In genomic region chr6:144190593-144190992, GRCh38 we compare ENCODE assay signal across 11 cellular contexts. TPM values are rescaled to one million over a fixed set of nuclear protein-coding genes. Genes with fewer than 3 reads are reported as not detected.
DNase-seq lines count a peak whose midpoint lies in the region; FAIRE-seq lines count a peak whose summit lies in the region.
"Had no signal": no experiment of that assay in that cellular context is flagged by ENCODE, and none has a peak within 500 bp of the region (broad histone marks: within the 10 kb centered on the region; RNA-seq: fewer than 3 reads in every experiment).

No MANE protein-coding gene starts in this region.

- H4K20me1 ChIP-seq in Karpas-422 (ENCODE audit: insufficient read depth, low read depth, low read length) = no peaks in the 10 kb centered on the region

- H3K27ac ChIP-seq in epithelial cell of prostate (no peak overlapping the region), small intestine (ENCODE audit: low read depth in 1 of 2, low read length in 1 of 2) (peak overlapping the region in 1 of 2 donors; percentile 52), Karpas-422 (ENCODE audit: low read length) (no peak overlapping the region)
- H3K27ac ChIP-seq: KMS-11 had no signal

- DNase-seq in AG08395 (ENCODE audit: low spot score) = peak; percentile 30
- DNase-seq in LHCN-M2 (ENCODE audit: low read depth) = peak; percentile 99
- DNase-seq in epithelial cell of prostate (ENCODE audit: low read depth, low spot score) = peak; percentile 20
- DNase-seq in myocyte (ENCODE audit: low read depth) = peak; percentile 90
- no peak for DNase-seq in small intestine
- DNase-seq in activated T-helper 1 cell treated with anti-CD3 and anti-CD28 coated beads, Interleukin-12 subunit alpha, Interleukin-12 subunit beta, Interleukin-2, Interleukin-4 antibody, amounts not matched to agents 30 ng/mL and 10 ng/mL and 1 ng/mL, durations not matched to agents 14 hours and 24 hours and 36 hours (ENCODE audit: low spot score) = no peak
- DNase-seq in Karpas-422 = no peak
- DNase-seq in DMS114 treated with DMSO at 0.1 percent for 48 hours (lab: John Stamatoyannopoulos, UW; ENCODE audit: unreplicated experiment) = no peak
- DNase-seq: activated T-cell treated with anti-CD3 and anti-CD28 coated beads, Interleukin-2, amount 50 U/mL, for 24 hours had no signal

- H3K4me1 Mint-ChIP-seq in activated T-helper 1 cell treated with anti-CD3 and anti-CD28 coated beads, Interleukin-12 subunit alpha, Interleukin-12 subunit beta, Interleukin-2, Interleukin-4 antibody, amounts not matched to agents 30 ng/mL and 10 ng/mL and 1 ng/mL, durations not matched to agents 14 hours and 24 hours and 36 hours (ENCODE audit: low read depth) = peaks cover 12% of the 10 kb centered on the region
- H3K4me1 Mint-ChIP-seq: stimulated activated memory B cell treated with anti-CD40 and anti-IgM and Interleukin-4, amounts not matched to agents 10 μg/mL and 1 μg/mL and 100 μg/mL, for 72 hours had no signal

- no peaks in the 10 kb centered on the region for H3K79me2 ChIP-seq in Karpas-422 (ENCODE audit: low read length)

- no peak overlapping the region for H3K4me3 Mint-ChIP-seq in activated T-helper 1 cell treated with anti-CD3 and anti-CD28 coated beads, Interleukin-12 subunit alpha, Interleukin-12 subunit beta, Interleukin-2, Interleukin-4 antibody, amounts not matched to agents 30 ng/mL and 10 ng/mL and 1 ng/mL, durations not matched to agents 14 hours and 24 hours and 36 hours
- H3K4me3 Mint-ChIP-seq: activated T-cell treated with anti-CD3 and anti-CD28 coated beads, Interleukin-2, amount 50 U/mL, for 24 hours; stimulated activated memory B cell treated with anti-CD40 and anti-IgM and Interleukin-4, amounts not matched to agents 10 μg/mL and 1 μg/mL and 100 μg/mL, for 72 hours had no signal

- no peaks in the 10 kb centered on the region for H3K27me3 ChIP-seq in small intestine (ENCODE audit: control insufficient read depth in 2 of 2, insufficient read depth in 2 of 2, low read length in 2 of 2)
- H3K27me3 ChIP-seq in Karpas-422 (ENCODE audit: low read length) = no peaks in the 10 kb centered on the region

- H3K4me3 ChIP-seq in small intestine (ENCODE audit: low read depth in 1 of 2, low read length in 2 of 2) (no peak overlapping the region), Karpas-422 (ENCODE audit: low read length) (no peak overlapping the region)

- 38 to 61% (median 49%) methylated on average over 2 of the region's 2 CpGs for WGBS in small intestine, 3 donors

- H3K4me2 ChIP-seq in Karpas-422 (ENCODE audit: low read depth, low read length, poor library complexity, severe bottlenecking) = no peak overlapping the region
- H3K4me2 ChIP-seq: KMS-11 had no signal

- H3K36me3 Mint-ChIP-seq in activated T-helper 1 cell treated with anti-CD3 and anti-CD28 coated beads, Interleukin-12 subunit alpha, Interleukin-12 subunit beta, Interleukin-2, Interleukin-4 antibody, amounts not matched to agents 30 ng/mL and 10 ng/mL and 1 ng/mL, durations not matched to agents 14 hours and 24 hours and 36 hours (ENCODE audit: low read depth) = peaks cover 33% of the 10 kb centered on the region

- H3K9me3 Mint-ChIP-seq in activated T-helper 1 cell treated with anti-CD3 and anti-CD28 coated beads, Interleukin-12 subunit alpha, Interleukin-12 subunit beta, Interleukin-2, Interleukin-4 antibody, amounts not matched to agents 30 ng/mL and 10 ng/mL and 1 ng/mL, durations not matched to agents 14 hours and 24 hours and 36 hours = peaks cover 21% of the 10 kb centered on the region
- H3K9me3 Mint-ChIP-seq: activated T-cell treated with anti-CD3 and anti-CD28 coated beads, Interleukin-2, amount 50 U/mL, for 24 hours had no signal

- no peaks in the 10 kb centered on the region for H3K9me2 ChIP-seq in Karpas-422 (replicated peaks; ENCODE audit: insufficient read depth, low read length)

- H3K36me3 ChIP-seq in small intestine (ENCODE audit: control insufficient read depth in 2 of 2, insufficient read depth in 2 of 2, low read length in 2 of 2) = no peaks in the 10 kb centered on the region
- no peaks in the 10 kb centered on the region for H3K36me3 ChIP-seq in Karpas-422 (ENCODE audit: insufficient read depth, low read length)

- no peaks in the 10 kb centered on the region for H3K4me1 ChIP-seq in small intestine (ENCODE audit: control insufficient read depth in 2 of 2, insufficient read depth in 1 of 2, low read depth in 1 of 2, low read length in 1 of 2)
- no peaks in the 10 kb centered on the region for H3K4me1 ChIP-seq in Karpas-422 (ENCODE audit: low read length)

- no peak overlapping the region for H2AFZ ChIP-seq in Karpas-422 (ENCODE audit: low read length)

- no peak overlapping the region for H3K27ac Mint-ChIP-seq in activated T-helper 1 cell treated with anti-CD3 and anti-CD28 coated beads, Interleukin-12 subunit alpha, Interleukin-12 subunit beta, Interleukin-2, Interleukin-4 antibody, amounts not matched to agents 30 ng/mL and 10 ng/mL and 1 ng/mL, durations not matched to agents 14 hours and 24 hours and 36 hours
- H3K27ac Mint-ChIP-seq: activated T-cell treated with anti-CD3 and anti-CD28 coated beads, Interleukin-2, amount 50 U/mL, for 24 hours; stimulated activated memory B cell treated with anti-CD40 and anti-IgM and Interleukin-4, amounts not matched to agents 10 μg/mL and 1 μg/mL and 100 μg/mL, for 72 hours had no signal

- no peaks in the 10 kb centered on the region for H3K27me3 Mint-ChIP-seq in activated T-helper 1 cell treated with anti-CD3 and anti-CD28 coated beads, Interleukin-12 subunit alpha, Interleukin-12 subunit beta, Interleukin-2, Interleukin-4 antibody, amounts not matched to agents 30 ng/mL and 10 ng/mL and 1 ng/mL, durations not matched to agents 14 hours and 24 hours and 36 hours (ENCODE audit: insufficient read depth)
- H3K27me3 Mint-ChIP-seq: activated T-cell treated with anti-CD3 and anti-CD28 coated beads, Interleukin-2, amount 50 U/mL, for 24 hours; stimulated activated memory B cell treated with anti-CD40 and anti-IgM and Interleukin-4, amounts not matched to agents 10 μg/mL and 1 μg/mL and 100 μg/mL, for 72 hours had no signal

- FAIRE-seq in small intestine (lab: Jason Lieb, UNC) = no peak

- intact Hi-C loops in activated T-helper 1 cell treated with anti-CD3 and anti-CD28 coated beads, Interleukin-12 subunit alpha, Interleukin-12 subunit beta, Interleukin-2, Interleukin-4 antibody, amounts not matched to agents 30 ng/mL and 10 ng/mL and 1 ng/mL, durations not matched to agents 14 hours and 24 hours and 36 hours (cut with micrococcal nuclease) = no loop called here

- H3K9me3 ChIP-seq in small intestine (ENCODE audit: control insufficient read depth, low read depth) (no peaks in the 10 kb centered on the region), Karpas-422 (ENCODE audit: low read length) (no peaks in the 10 kb centered on the region)

- H3K9ac ChIP-seq in Karpas-422 (ENCODE audit: low read length) = no peak overlapping the region
- H3K9ac ChIP-seq: KMS-11 had no signal

RNA-seq across cellular contexts. Expression of gene STX11, which starts 40.3 kb away (rescaled TPM):
- total RNA-seq in LHCN-M2 (2014; rRNA removed) (4.8 and 7.4 TPM in 2 replicates), myocyte (0.57 and 1.9 TPM in 2 replicates)
- 0.58 TPM for polyA plus RNA-seq in LHCN-M2 (2012)
- polyA plus RNA-seq in myocyte (2012) = 0.44 TPM
- polyA plus RNA-seq in small intestine = 1 to 10 TPM in 2 of 3 donors, not detected in 1; 3.2 to 4.4 TPM
- 24.2 and 24.7 TPM in 2 replicates for total RNA-seq in activated T-helper 1 cell treated with anti-CD3 and anti-CD28 coated beads, Interleukin-12 subunit alpha, Interleukin-12 subunit beta, Interleukin-2, Interleukin-4 antibody, amounts not matched to agents 30 ng/mL and 10 ng/mL and 1 ng/mL, durations not matched to agents 14 hours and 24 hours and 36 hours
- total RNA-seq in Karpas-422 (2014; rRNA removed; shearing (Covaris generic); ENCODE audit: low replicate concordance) = not detected in 2 replicates

Comparison
In these comparisons a context has a peak if more than half of its experiments do, and no peak if none do; other contexts are left out.
1. DNase-seq: peak in AG08395 (single experiment), LHCN-M2 (single experiment), epithelial cell of prostate (single experiment) and myocyte (single experiment); none in small intestine (single experiment), activated T-helper 1 cell treated with anti-CD3 and anti-CD28 coated beads, Interleukin-12 subunit alpha, Interleukin-12 subunit beta, Interleukin-2, Interleukin-4 antibody, amounts not matched to agents 30 ng/mL and 10 ng/mL and 1 ng/mL, durations not matched to agents 14 hours and 24 hours and 36 hours (single experiment), Karpas-422 (single experiment) and DMS114 treated with DMSO at 0.1 percent for 48 hours (single experiment).